In genomic region chr1:221602866-221603265, GRCh38 we compare ENCODE assay signal across 26 cellular contexts.
DNase-seq lines count a peak whose midpoint lies in the region; ATAC-seq and TF ChIP-seq lines count a peak whose summit lies in the region.
"Had no signal": no experiment of that assay in that cellular context is flagged by ENCODE, and none has a peak within 500 bp of the region (broad histone marks: within the 10 kb centered on the region; RNA-seq: fewer than 3 reads in every experiment).

No MANE protein-coding gene starts in this region.

- ATAC-seq in HG03469 (IDR thresholded peaks at IDR 0.05; ENCODE audit: unreplicated experiment) (no peak), HG03432 (IDR thresholded peaks at IDR 0.05; ENCODE audit: unreplicated experiment) (no peak)
- ATAC-seq: GM12878, T-helper 17 cell had no signal

- H3K4me3 ChIP-seq in LNCaP clone FGC (ENCODE audit: low read depth, low read length) (no peak overlapping the region), choroid plexus epithelial cell (ENCODE audit: low read depth, low read length) (no peak overlapping the region)
- H3K4me3 ChIP-seq: GM12878, neural progenitor cell, right lobe of liver, SK-N-MC had no signal

- no peak for TF ChIP-seq CTCF in LNCaP clone FGC (IDR thresholded peaks at IDR 0.05; ENCODE audit: control insufficient read depth, extremely low read depth, insufficient read depth)
- TF ChIP-seq CTCF in choroid plexus epithelial cell (conservative IDR thresholded peaks at IDR 0.05; ENCODE audit: low read depth, low read length): no peak

- DNase-seq in GM03348 (ENCODE audit: low spot score) (peak; percentile 13), LNCaP clone FGC (ENCODE audit: low read depth) (peak; percentile 50), choroid plexus epithelial cell (ENCODE audit: low read depth) (peak; percentile 11), iris pigment epithelial cell (ENCODE audit: low read depth) (peak; percentile 26), T-helper 1 cell (no peak), SKM-1 treated with dmso at 0.1 percent for 144 hours (lab: John Stamatoyannopoulos, UW; ENCODE audit: unreplicated experiment) (no peak)
- DNase-seq: activated CD4-positive, alpha-beta memory T cell treated with anti-CD3 and anti-CD28 coated beads, Interleukin-2, amount 10 ng/mL, durations not matched to agents 7 days and 5 days; activated CD4-positive, alpha-beta T cell treated with anti-CD3 and anti-CD28 coated beads for 1 hour; activated CD8-positive, alpha-beta memory T cell treated with anti-CD3 and anti-CD28 coated beads, Interleukin-2, amount 50 U/mL, for 48 hours; activated naive CD4-positive, alpha-beta T cell treated with anti-CD3 and anti-CD28 coated beads, Interleukin-2, amount 50 U/mL, for 16 hours; Calu3; caudate nucleus; DMS79 treated with DMSO at 0.1 percent for 48 hours; foreskin melanocyte; mesendoderm; NCI-H1436 treated with DMSO at 0.1 percent for 48 hours; NCI-H446; right lobe of liver; stimulated activated CD4-positive, alpha-beta T cell treated with anti-CD3 and anti-CD28 coated beads, Interleukin-4, amount 100 ng/mL, for 4 hours; stimulated activated naive CD4-positive, alpha-beta T cell; T-helper 17 cell had no signal

Comparison
In these comparisons a context has a peak if more than half of its experiments do, and no peak if none do; other contexts are left out.
1. DNase-seq: peak in GM03348 (single experiment), LNCaP clone FGC (single experiment), choroid plexus epithelial cell (single experiment) and iris pigment epithelial cell (single experiment); none in T-helper 1 cell (0 of 5) and SKM-1 treated with dmso at 0.1 percent for 144 hours (single experiment).